10 cellular contexts compared by ENCODE assay signal in the genomic region with DNA sequence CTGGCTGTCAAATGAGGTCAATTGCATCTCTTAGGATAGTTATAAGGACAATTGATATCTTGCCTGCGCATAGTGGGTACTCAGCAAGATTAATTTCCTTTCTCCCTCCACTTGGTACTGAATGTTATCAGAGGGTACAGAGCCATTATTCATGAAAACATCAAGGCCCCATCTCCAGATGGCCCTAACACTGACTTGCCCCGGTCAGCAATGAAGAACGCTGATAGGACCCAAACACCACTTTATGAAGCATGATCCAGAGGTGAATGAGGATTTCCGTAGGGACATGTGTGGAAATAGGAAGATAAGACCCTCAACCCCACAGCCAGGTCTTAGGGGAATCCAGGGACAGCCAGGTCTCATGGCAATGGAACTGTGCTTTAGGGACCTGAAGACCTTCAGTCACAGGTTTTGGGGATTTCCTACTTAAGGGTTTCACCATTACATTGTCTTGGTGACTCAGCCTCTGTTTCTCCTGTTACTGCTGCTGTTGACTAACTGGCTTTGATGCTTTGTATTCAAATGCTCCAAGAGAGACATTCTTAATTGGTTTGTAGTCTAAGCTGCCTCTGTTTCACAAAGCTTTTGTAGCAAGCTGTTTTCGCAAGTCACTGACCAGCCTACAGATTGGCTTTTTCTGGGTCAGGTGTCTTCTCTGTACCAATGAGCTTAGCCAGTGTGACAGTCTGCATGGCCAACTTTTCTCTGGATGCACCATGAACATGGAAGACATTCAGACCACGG. TPM values are rescaled to one million over a fixed set of nuclear protein-coding genes. Genes with fewer than 3 reads are reported as not detected.
A peak's percentile ranks its signal among the peaks of the same experiment; 100 is the strongest.
DNase-seq lines count a peak whose midpoint lies in the region; ATAC-seq and TF ChIP-seq lines count a peak whose summit lies in the region.
"Had no signal": no experiment of that assay in that cellular context is flagged by ENCODE, and none has a peak within 500 bp of the region (broad histone marks: within the 10 kb centered on the region; RNA-seq: fewer than 3 reads in every experiment).

No MANE protein-coding gene starts in this region.

- no peak overlapping the region for H3K27ac ChIP-seq in dorsolateral prefrontal cortex

- H3K27me3 Mint-ChIP-seq in activated naive CD4-positive, alpha-beta T cell treated with anti-CD3 and anti-CD28 coated beads, Interleukin-2, amount 50 U/mL, for 24 hours: no peaks in the 10 kb centered on the region
- H3K27me3 Mint-ChIP-seq in effector memory CD8-positive, alpha-beta T cell: no peaks in the 10 kb centered on the region

- H3K27me3 ChIP-seq in dorsolateral prefrontal cortex: peaks cover 0 to 6% (median 0%) of the 10 kb centered on the region in 45 donors

- H3K36me3 Mint-ChIP-seq in activated naive CD4-positive, alpha-beta T cell treated with anti-CD3 and anti-CD28 coated beads, Interleukin-2, amount 50 U/mL, for 24 hours: no peaks in the 10 kb centered on the region
- peaks cover 3% of the 10 kb centered on the region for H3K36me3 Mint-ChIP-seq in effector memory CD8-positive, alpha-beta T cell (ENCODE audit: insufficient read depth)

- peak overlapping the region; percentile 87 for H3K27ac Mint-ChIP-seq in activated naive CD4-positive, alpha-beta T cell treated with anti-CD3 and anti-CD28 coated beads, Interleukin-2, amount 50 U/mL, for 24 hours
- no peak overlapping the region for H3K27ac Mint-ChIP-seq in effector memory CD8-positive, alpha-beta T cell

- ATAC-seq in HG03108 (IDR thresholded peaks at IDR 0.05; ENCODE audit: unreplicated experiment): peak; percentile 65
- ATAC-seq in sciatic nerve: no peak
- no peak for ATAC-seq in effector memory CD8-positive, alpha-beta T cell (replicated peaks)

- DNase-seq in SIG-M5 treated with dmso at 0.1 percent for 504 hours (lab: John Stamatoyannopoulos, UW; ENCODE audit: unreplicated experiment) (peak; percentile 41), SIG-M5 (lab: John Stamatoyannopoulos, UW) (no peak), sciatic nerve (ENCODE audit: low spot score) (no peak), dorsolateral prefrontal cortex (no peak)
- DNase-seq in stimulated activated CD4-positive, alpha-beta T cell treated with anti-CD3 and anti-CD28 coated beads, Interleukin-15, amount 100 ng/mL, for 24 hours: peak; percentile 28
- no peak for DNase-seq in effector memory CD8-positive, alpha-beta T cell
- DNase-seq: naive B cell, NCI-H1436 had no signal

- H3K4me1 Mint-ChIP-seq in activated naive CD4-positive, alpha-beta T cell treated with anti-CD3 and anti-CD28 coated beads, Interleukin-2, amount 50 U/mL, for 24 hours: peaks cover 29% of the 10 kb centered on the region
- H3K4me1 Mint-ChIP-seq in effector memory CD8-positive, alpha-beta T cell (ENCODE audit: low read depth in 2 of 2): peaks cover 0 to 12% of the 10 kb centered on the region in 2 donors
- H3K4me1 Mint-ChIP-seq: naive B cell had no signal

- intact Hi-C loops in sciatic nerve (cut with DNase I): no loop called here
- intact Hi-C loops in dorsolateral prefrontal cortex (cut with DNase I): no loop called here

- H3K4me3 ChIP-seq in dorsolateral prefrontal cortex: no peak overlapping the region

- TF ChIP-seq CTCF in dorsolateral prefrontal cortex (IDR thresholded peaks at IDR 0.05 in 54 of 56, conservative IDR thresholded peaks at IDR 0.05 in 2 of 56; ENCODE audit: low read depth in 1 of 56, partially characterized antibody in 56 of 56): no peak

- H3K9me3 Mint-ChIP-seq in activated naive CD4-positive, alpha-beta T cell treated with anti-CD3 and anti-CD28 coated beads, Interleukin-2, amount 50 U/mL, for 24 hours: no peaks in the 10 kb centered on the region
- no peaks in the 10 kb centered on the region for H3K9me3 Mint-ChIP-seq in effector memory CD8-positive, alpha-beta T cell

- no peak overlapping the region for H3K4me3 Mint-ChIP-seq in activated naive CD4-positive, alpha-beta T cell treated with anti-CD3 and anti-CD28 coated beads, Interleukin-2, amount 50 U/mL, for 24 hours
- H3K4me3 Mint-ChIP-seq in effector memory CD8-positive, alpha-beta T cell: no peak overlapping the region
- H3K4me3 Mint-ChIP-seq: naive B cell had no signal

RNA-seq across cellular contexts. Expression of gene IQGAP2, which starts 35.3 kb away (rescaled TPM):
- total RNA-seq in sciatic nerve (57.5 TPM), dorsolateral prefrontal cortex (1 to 10 TPM in 111 of 120 experiments, under 1 TPM in 9; 0.66 to 7.9 (median 2.5) TPM)

Comparison
In these comparisons a context has a peak if more than half of its experiments do, and no peak if none do; other contexts are left out.
1. DNase-seq: peak in SIG-M5 treated with dmso at 0.1 percent for 504 hours (single experiment) and stimulated activated CD4-positive, alpha-beta T cell treated with anti-CD3 and anti-CD28 coated beads, Interleukin-15, amount 100 ng/mL, for 24 hours (single experiment); none in SIG-M5 (single experiment), sciatic nerve (single experiment), effector memory CD8-positive, alpha-beta T cell (0 of 3) and dorsolateral prefrontal cortex (0 of 10).